In the genomic region with DNA sequence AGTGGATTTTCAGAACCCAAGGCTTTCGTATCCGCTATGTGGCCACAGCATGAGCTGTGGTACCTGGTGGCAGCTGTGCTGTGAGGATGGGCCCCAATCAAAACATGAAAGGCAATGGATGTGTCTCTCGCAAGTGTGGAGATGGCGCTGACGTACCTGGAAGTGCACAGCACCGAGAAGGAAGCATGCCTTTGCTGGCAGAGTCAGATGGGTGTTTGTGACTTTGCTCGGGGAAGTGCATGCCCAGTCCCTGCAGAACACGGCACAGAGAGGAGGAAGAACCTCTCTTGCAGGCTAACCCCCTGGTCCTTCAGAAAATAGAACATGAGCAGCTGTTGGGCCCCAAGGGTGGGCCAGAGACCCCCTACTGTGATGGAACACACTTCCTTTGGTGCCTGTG, we compare ENCODE assay signal across 15 cellular contexts.
"Had no signal": no experiment of that assay in that cellular context is flagged by ENCODE, and none has a peak within 500 bp of the region (broad histone marks: within the 10 kb centered on the region; RNA-seq: fewer than 3 reads in every experiment).

No MANE protein-coding gene starts in this region.

- DNase-seq: activated CD4-positive, CD25-positive, alpha-beta regulatory T cell treated with anti-CD3 and anti-CD28 coated beads, Interleukin-2, amount 50 U/mL, for 72 hours; activated CD8-positive, alpha-beta memory T cell treated with anti-CD3 and anti-CD28 coated beads for 24 hours; activated CD8-positive, alpha-beta memory T cell treated with anti-CD3 and anti-CD28 coated beads, Interleukin-2, amount 50 U/mL, for 4 hours; activated naive CD4-positive, alpha-beta T cell; activated T-cell treated with anti-CD3 and anti-CD28 coated beads, Interleukin-2, amount 50 U/mL, for 4 hours; adrenal gland; brain microvascular endothelial cell; effector memory CD4-positive, alpha-beta T cell; foreskin melanocyte; hypothalamus; retina; tibial artery had no signal

- H3K4me1 ChIP-seq: adrenal gland, ascending aorta, tibial artery had no signal

- H3K36me3 ChIP-seq: adrenal gland, ascending aorta, brain microvascular endothelial cell, tibial artery had no signal

- H3K9me3 ChIP-seq: adrenal gland, ascending aorta, tibial artery had no signal

- H3K27me3 ChIP-seq: adrenal gland, ascending aorta, brain microvascular endothelial cell, tibial artery had no signal

- H3K27ac ChIP-seq: adrenal gland, ascending aorta, brain microvascular endothelial cell, tibial artery had no signal

- ATAC-seq: activated T-cell treated with anti-CD3 and anti-CD28 coated beads, Interleukin-2, amount 50 U/mL, for 4 hours; esophagus mucosa; natural killer cell treated with Interleukin-12 subunit alpha and Interleukin-12 subunit beta and Interleukin-15 and Interleukin-18, amount 100 ng/mL, for 72 hours had no signal

- H3K4me3 ChIP-seq: adrenal gland, ascending aorta, tibial artery had no signal
